Comparison of ENCODE assay signal across 2 cellular contexts in genomic region chr1:234609528-234610042, GRCh38.
TF ChIP-seq lines count a peak whose summit lies in the region.

No MANE protein-coding gene starts in this region.

TF ChIP-seq in A549, 52 proteins besides CTCF, POLR2A, EP300 and RAD21 (continued from another document):
- no peak for TF ChIP-seq ATOH8 (CRISPR knock-in tag; IDR thresholded peaks at IDR 0.05; ENCODE audit: low read depth)
- TF ChIP-seq HES2 (IDR thresholded peaks at IDR 0.05) = no peak
- TF ChIP-seq REST (IDR thresholded peaks at IDR 0.05) = no peak
- no peak for TF ChIP-seq GATA3 (IDR thresholded peaks at IDR 0.05; ENCODE audit: borderline replicate concordance)
- no peak for TF ChIP-seq PHF8 (IDR thresholded peaks at IDR 0.05; ENCODE audit: borderline replicate concordance, low read depth)

TF ChIP-seq in GM23338, 12 proteins besides CTCF, POLR2A, EP300 and RAD21 (continued from another document):
- TF ChIP-seq ZNF462 (CRISPR knock-in tag; IDR thresholded peaks at IDR 0.05) (no peak), ZNF114 (CRISPR knock-in tag; IDR thresholded peaks at IDR 0.05) (no peak)
TF ChIP-seq in GM23338: peak in this region for 0.
